8 cellular contexts compared by ENCODE assay signal in the genomic region with DNA sequence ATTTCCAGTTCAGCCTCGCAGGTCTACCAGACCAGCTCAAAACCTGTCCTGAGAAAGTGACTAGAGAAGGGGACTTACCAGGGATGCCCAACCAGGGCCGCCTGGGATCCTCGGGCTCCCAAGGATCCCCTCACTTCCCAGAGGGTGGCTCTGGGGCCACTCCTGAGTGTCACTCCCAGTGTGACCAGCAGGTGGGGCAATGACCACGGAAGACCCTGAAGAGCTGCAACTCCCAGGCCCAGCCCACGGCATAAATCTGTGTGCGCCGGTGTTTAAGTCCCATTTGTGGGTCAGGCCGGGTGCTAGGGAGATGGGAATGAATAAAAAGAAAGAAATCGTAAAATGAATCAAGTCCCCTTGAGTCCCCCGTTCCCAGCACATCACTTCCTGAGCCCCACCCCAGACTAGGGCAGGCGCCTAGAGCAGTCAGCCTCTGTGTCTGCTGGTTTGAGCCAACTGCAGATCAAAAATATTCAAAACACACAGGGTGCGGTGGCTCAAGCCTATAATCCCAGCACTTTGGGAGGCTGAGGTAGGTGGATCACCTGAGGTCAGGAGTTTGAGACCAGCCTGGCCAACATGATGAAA. TPM values are rescaled to one million over a fixed set of nuclear protein-coding genes. Genes with fewer than 3 reads are reported as not detected.
A peak's percentile ranks its signal among the peaks of the same experiment; 100 is the strongest.
DNase-seq lines count a peak whose midpoint lies in the region; ATAC-seq, FAIRE-seq and TF ChIP-seq lines count a peak whose summit lies in the region.

No MANE protein-coding gene starts in this region.

- H3K4me3 ChIP-seq in LNCaP clone FGC (ENCODE audit: low read depth, low read length) (no peak overlapping the region), SJSA1 (no peak overlapping the region)

- H3K27ac ChIP-seq in SJSA1 = no peak overlapping the region

- no peak for FAIRE-seq in urothelium cell line (lab: Jason Lieb, UNC)

- no peak for ATAC-seq in GM21381 (IDR thresholded peaks at IDR 0.05; ENCODE audit: unreplicated experiment)

- H3K4me1 ChIP-seq in SJSA1 (replicated peaks) = 0 out of 2 replicates have a peak, but pooled peaks cover 3% of the 10 kb centered on the region

- no peaks in the 10 kb centered on the region for H3K9me3 ChIP-seq in SJSA1 (replicated peaks)

- H3K36me3 ChIP-seq in SJSA1 = peaks cover 19% of the 10 kb centered on the region

- H3K27me3 ChIP-seq in SJSA1 (replicated peaks) = no peaks in the 10 kb centered on the region

- peak; percentile 63 for TF ChIP-seq CTCF in LNCaP clone FGC (IDR thresholded peaks at IDR 0.05; ENCODE audit: control insufficient read depth, extremely low read depth, insufficient read depth)

- peak; percentile 2 for DNase-seq in GF-D8 (lab: John Stamatoyannopoulos, UW)
- DNase-seq in LNCaP clone FGC (ENCODE audit: low read depth) = no peak
- peak; percentile 68 to 81 for DNase-seq in SJSA1 (ENCODE audit: low read depth in 1 of 2, low spot score in 2 of 2)
- DNase-seq in activated gamma-delta T cell treated with anti-CD3 and anti-CD28 coated beads, Interleukin-2, amount 50 U/mL, for 16 hours (ENCODE audit: low read depth) = peak; percentile 77
- DNase-seq in germinal center (ENCODE audit: low spot score) = peak; percentile 81
- DNase-seq in pons (ENCODE audit: low spot score) = peak; percentile 87
- peak; percentile 84 for DNase-seq in urothelium cell line (ENCODE audit: low spot score)

RNA-seq across cellular contexts. Expression of a gene that starts 10.7 kb away (rescaled TPM):
- total RNA-seq in SJSA1 (2014; rRNA removed; shearing (Covaris generic)) = not detected in 2 replicates

RNA-seq across cellular contexts. Expression of a gene that starts 13.1 kb away (rescaled TPM):
- total RNA-seq in SJSA1 (2014; rRNA removed; shearing (Covaris generic)) = 232 and 272 TPM in 2 replicates

RNA-seq across cellular contexts. Expression of a gene that starts 21.8 kb away (rescaled TPM):
- not detected in 2 replicates for total RNA-seq in SJSA1 (2014; rRNA removed; shearing (Covaris generic))

RNA-seq across cellular contexts. Expression of a gene that starts 46.8 kb away (rescaled TPM):
- 2.4 and 4.4 TPM in 2 replicates for total RNA-seq in SJSA1 (2014; rRNA removed; shearing (Covaris generic))
